Comparison of ENCODE assay signal across 1 cellular context in the genomic region with DNA sequence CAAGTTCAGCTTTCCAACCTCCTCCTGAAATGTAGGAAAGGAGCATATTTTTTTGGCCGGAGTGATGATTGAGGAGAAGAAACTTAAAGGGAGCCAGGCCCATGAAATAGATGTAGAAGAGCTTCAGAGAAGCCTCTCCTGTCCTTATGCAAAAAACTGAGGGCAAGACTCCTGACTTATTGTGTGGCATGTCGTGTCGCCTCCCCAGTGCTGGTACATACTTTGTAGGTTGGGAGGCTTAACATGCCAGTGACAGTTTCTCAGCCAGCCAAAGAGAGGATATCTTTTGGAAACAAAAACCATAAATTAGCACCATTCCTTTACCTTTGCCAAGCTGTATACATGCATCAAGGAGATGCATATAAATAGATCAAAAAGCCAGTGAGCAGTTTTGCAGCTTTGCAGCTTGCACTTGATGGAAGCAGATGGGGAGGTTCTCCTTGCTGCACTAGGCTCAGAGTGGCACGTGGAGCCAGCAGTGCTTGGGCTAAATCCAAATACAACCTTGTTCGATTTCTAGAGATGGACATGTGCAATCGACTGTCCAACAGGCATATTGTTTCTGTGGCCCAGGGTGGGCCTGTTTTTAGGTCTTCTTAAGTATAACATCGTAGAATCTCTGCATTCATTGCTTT.
TF ChIP-seq lines count a peak whose summit lies in the region.

No MANE protein-coding gene starts in this region.

TF ChIP-seq in IMR-90, 13 proteins besides CTCF, POLR2A, EP300 and RAD21:
- TF ChIP-seq ELK1 (IDR thresholded peaks at IDR 0.05; ENCODE audit: borderline replicate concordance, low read depth, low read length) (no peak), MAZ (IDR thresholded peaks at IDR 0.05; ENCODE audit: borderline replicate concordance, low read depth, low read length) (no peak), RFX5 (IDR thresholded peaks at IDR 0.05; ENCODE audit: low read depth, low read length) (no peak), CHD1 (IDR thresholded peaks at IDR 0.05; ENCODE audit: low read depth, low read length) (no peak), RCOR1 (IDR thresholded peaks at IDR 0.05; ENCODE audit: insufficient replicate concordance, low read length) (no peak), SMC3 (IDR thresholded peaks at IDR 0.05; ENCODE audit: low read depth, low read length) (no peak), USF2 (IDR thresholded peaks at IDR 0.05; ENCODE audit: low read depth, low read length) (no peak), BHLHE40 (IDR thresholded peaks at IDR 0.05; ENCODE audit: low read depth, low read length) (no peak), MXI1 (IDR thresholded peaks at IDR 0.05; ENCODE audit: borderline replicate concordance, low read depth, low read length) (no peak), NFE2L2 (IDR thresholded peaks at IDR 0.05; ENCODE audit: low read depth, low read length) (no peak), MAFK (IDR thresholded peaks at IDR 0.05; ENCODE audit: low read depth, low read length) (no peak), CEBPB (IDR thresholded peaks at IDR 0.05; ENCODE audit: low read depth, low read length) (no peak)
